In the genomic region with DNA sequence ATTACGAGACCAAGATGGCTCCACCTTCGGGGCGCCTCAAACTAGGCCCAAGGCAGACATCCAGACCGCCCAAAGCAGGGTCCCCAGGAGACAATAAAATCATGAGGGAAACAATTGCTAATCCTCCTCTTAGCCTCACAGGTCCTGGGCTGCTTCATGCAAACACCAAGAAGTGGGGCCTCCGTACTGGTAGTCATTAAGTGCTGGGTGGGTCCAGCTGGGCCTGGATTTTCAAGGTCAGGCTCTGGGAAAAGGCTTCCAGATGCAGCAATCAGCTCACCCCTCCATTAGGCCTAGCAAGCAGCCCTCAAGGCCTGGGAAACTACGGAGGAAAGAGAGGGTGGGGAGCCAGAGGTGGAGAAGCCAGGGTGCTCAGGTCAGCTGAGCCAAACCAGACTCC, we compare ENCODE assay signal across 17 cellular contexts. TPM values are rescaled to one million over a fixed set of nuclear protein-coding genes. Genes with fewer than 3 reads are reported as not detected.
DNase-seq lines count a peak whose midpoint lies in the region; ATAC-seq and TF ChIP-seq lines count a peak whose summit lies in the region.
"Had no signal": no experiment of that assay in that cellular context is flagged by ENCODE, and none has a peak within 500 bp of the region (broad histone marks: within the 10 kb centered on the region; RNA-seq: fewer than 3 reads in every experiment).

No MANE protein-coding gene starts in this region.

- no peaks in the 10 kb centered on the region for H4K20me1 ChIP-seq in SK-N-SH (ENCODE audit: insufficient read depth)

- no peak for TF ChIP-seq EP300 in SK-N-SH (IDR thresholded peaks at IDR 0.05; ENCODE audit: borderline replicate concordance in 1 of 2, low read depth in 1 of 2, low read length in 1 of 2)

- H3K4me1 Mint-ChIP-seq in chondrocyte (ENCODE audit: low read depth) (peaks cover 54% of the 10 kb centered on the region), naive B cell (peaks cover 60 to 87% (median 73%) of the 10 kb centered on the region in 3 donors)

- H3K9me3 ChIP-seq in SK-N-SH (no peaks in the 10 kb centered on the region), thyroid gland (no peaks in the 10 kb centered on the region)

- TF ChIP-seq RAD21 in SK-N-SH (IDR thresholded peaks at IDR 0.05; ENCODE audit: low read length) = no peak

- ATAC-seq in SK-N-SH treated with all-trans-retinoic acid at 6 μM for 48 hours (no peak), naive B cell (ENCODE audit: low read depth in 2 of 2) (no peak)
- ATAC-seq: K562; stimulated activated naive CD8-positive, alpha-beta T cell treated with anti-CD3 and anti-CD28 coated beads, Interleukin-15, amount 100 ng/mL, for 72 hours had no signal

- intact Hi-C loops in thyroid gland (cut with DNase I) = loop anchor here (5.0 kb wide), 1 partner anchor 96 kb away; a partner anchor contains a TSS

- TF ChIP-seq CTCF in SK-N-SH (IDR thresholded peaks at IDR 0.05) = no peak
- no peak for TF ChIP-seq CTCF in chondrocyte (IDR thresholded peaks at IDR 0.05)
- no peak for TF ChIP-seq CTCF in thyroid gland (IDR thresholded peaks at IDR 0.05)

- H3K27ac ChIP-seq in SK-N-SH (ENCODE audit: low read depth in 2 of 2, low read length in 1 of 2) (no peak overlapping the region), thyroid gland (peak overlapping the region in 2 of 3 donors; percentile 54 to 83)

- H3K27me3 ChIP-seq in SK-N-SH (ENCODE audit: insufficient read depth) (no peaks in the 10 kb centered on the region), thyroid gland (no peaks in the 10 kb centered on the region)

- H3K4me2 ChIP-seq in SK-N-SH = no peak overlapping the region

- peaks cover 13 to 14% of the 10 kb centered on the region in 2 experiments for H3K36me3 ChIP-seq in SK-N-SH (replicated peaks in 1 of 2; ENCODE audit: control insufficient read depth in 1 of 2, insufficient read depth in 2 of 2, low read length in 1 of 2)
- H3K36me3 ChIP-seq in thyroid gland = no peaks in the 10 kb centered on the region

- H3K9ac ChIP-seq in SK-N-SH = no peak overlapping the region

- H3K9me3 Mint-ChIP-seq in chondrocyte (ENCODE audit: low read depth) = no peaks in the 10 kb centered on the region
- H3K9me3 Mint-ChIP-seq in naive B cell = no peaks in the 10 kb centered on the region
- H3K9me3 Mint-ChIP-seq: activated CD4-positive, alpha-beta memory T cell treated with anti-CD3 and anti-CD28 coated beads, Interleukin-2, amount 10 ng/mL, durations not matched to agents 7 days and 5 days; stimulated activated naive CD8-positive, alpha-beta T cell treated with anti-CD3 and anti-CD28 coated beads, Interleukin-15, amount 100 ng/mL, for 72 hours; T-helper 2 cell treated with Interferon-gamma antibody and Interleukin-4, amounts not matched to agents 5 μg/mL and 100 μg/mL, for 36 hours had no signal

- DNase-seq in SK-N-SH (peak; percentile 42), chondrocyte (ENCODE audit: low spot score) (no peak), naive B cell (no peak), thyroid gland (no peak), NCI-H2227 (lab: John Stamatoyannopoulos, UW; ENCODE audit: unreplicated experiment) (no peak), 8988T (no peak), midbrain (lab: John Stamatoyannopoulos, UW) (no peak)
- DNase-seq: activated CD4-positive, alpha-beta memory T cell treated with anti-CD3 and anti-CD28 coated beads, Interleukin-2, amount 10 ng/mL, durations not matched to agents 7 days and 5 days; activated gamma-delta T cell treated with Interleukin-2 at 50 U/mL for 16 hours; central memory CD4-positive, alpha-beta T cell; GOT3; mesendoderm; RPMI8226; stimulated activated naive CD8-positive, alpha-beta T cell treated with anti-CD3 and anti-CD28 coated beads, Interleukin-15, amount 100 ng/mL, for 72 hours had no signal

- POLR2A ChIA-PET in SK-N-SH (lab: Yijun Ruan, JAX) = no interaction called here

- H3K79me2 ChIP-seq in SK-N-SH (ENCODE audit: insufficient read depth) = no peaks in the 10 kb centered on the region

- WGBS in SK-N-SH (ENCODE audit: low lambda C conversion rate) = 91% methylated on average over 3 of the region's 6 CpGs
- 87 to 88% methylated on average over 6 of the region's 6 CpGs for WGBS in thyroid gland, 2 donors

- TF ChIP-seq POLR2A in thyroid gland (IDR thresholded peaks at IDR 0.05) = no peak

- H3K4me1 ChIP-seq in SK-N-SH (ENCODE audit: control insufficient read depth in 1 of 2, insufficient read depth in 2 of 2, low read depth in 1 of 2, low read length in 1 of 2) (peaks cover 6 to 9% of the 10 kb centered on the region in 2 experiments; a peak in 2 of 4 replicates), thyroid gland (peaks cover 32 to 61% of the 10 kb centered on the region in 2 donors)

- CTCF ChIA-PET in SK-N-SH (lab: Yijun Ruan, JAX) = interaction anchor here (0.8 to 3.0 kb wide), 4 partner anchors 12 to 131 kb away, joined by 3 to 17 read pairs (median 3); no protein-coding TSS in a partner anchor

- no peak overlapping the region for H3K4me3 ChIP-seq in SK-N-SH (ENCODE audit: low read depth in 2 of 2, low read length in 1 of 2)
- no peak overlapping the region for H3K4me3 ChIP-seq in thyroid gland (replicated peaks in 1 of 3)
- H3K4me3 ChIP-seq: K562 had no signal

- H3K9me2 ChIP-seq in SK-N-SH = no peaks in the 10 kb centered on the region

- H2AFZ ChIP-seq in SK-N-SH (ENCODE audit: low read depth) = no peak overlapping the region

- H3K36me3 Mint-ChIP-seq in chondrocyte (ENCODE audit: low read depth) (peaks cover 7% of the 10 kb centered on the region), naive B cell (peaks cover 0 to 5% of the 10 kb centered on the region in 2 donors)

- H3K27me3 Mint-ChIP-seq in chondrocyte (ENCODE audit: low read depth) (no peaks in the 10 kb centered on the region), naive B cell (no peaks in the 10 kb centered on the region)
- H3K27me3 Mint-ChIP-seq: activated CD4-positive, alpha-beta memory T cell treated with anti-CD3 and anti-CD28 coated beads, Interleukin-2, amount 10 ng/mL, durations not matched to agents 7 days and 5 days; stimulated activated naive CD8-positive, alpha-beta T cell treated with anti-CD3 and anti-CD28 coated beads, Interleukin-15, amount 100 ng/mL, for 72 hours had no signal

- H3K4me3 Mint-ChIP-seq in chondrocyte (ENCODE audit: unreplicated experiment) (peak overlapping the region; percentile 60), naive B cell (peak overlapping the region in 2 of 8 donors; percentile 26 to 30)
- H3K4me3 Mint-ChIP-seq: activated CD4-positive, alpha-beta memory T cell treated with anti-CD3 and anti-CD28 coated beads, Interleukin-2, amount 10 ng/mL, durations not matched to agents 7 days and 5 days; T-helper 2 cell treated with Interferon-gamma antibody and Interleukin-4, amounts not matched to agents 5 μg/mL and 100 μg/mL, for 36 hours had no signal

- peaks cover 7% of the 10 kb centered on the region for H3F3A ChIP-seq in SK-N-SH (replicated peaks; ENCODE audit: insufficient read depth)

- H3K27ac Mint-ChIP-seq in chondrocyte (ENCODE audit: unreplicated experiment) (peak overlapping the region; percentile 68), naive B cell (peak overlapping the region; percentile 88 to 98 (median 96))

TF ChIP-seq in SK-N-SH, 30 proteins besides CTCF, POLR2A, EP300 and RAD21:
- TF ChIP-seq, protein P1, sequence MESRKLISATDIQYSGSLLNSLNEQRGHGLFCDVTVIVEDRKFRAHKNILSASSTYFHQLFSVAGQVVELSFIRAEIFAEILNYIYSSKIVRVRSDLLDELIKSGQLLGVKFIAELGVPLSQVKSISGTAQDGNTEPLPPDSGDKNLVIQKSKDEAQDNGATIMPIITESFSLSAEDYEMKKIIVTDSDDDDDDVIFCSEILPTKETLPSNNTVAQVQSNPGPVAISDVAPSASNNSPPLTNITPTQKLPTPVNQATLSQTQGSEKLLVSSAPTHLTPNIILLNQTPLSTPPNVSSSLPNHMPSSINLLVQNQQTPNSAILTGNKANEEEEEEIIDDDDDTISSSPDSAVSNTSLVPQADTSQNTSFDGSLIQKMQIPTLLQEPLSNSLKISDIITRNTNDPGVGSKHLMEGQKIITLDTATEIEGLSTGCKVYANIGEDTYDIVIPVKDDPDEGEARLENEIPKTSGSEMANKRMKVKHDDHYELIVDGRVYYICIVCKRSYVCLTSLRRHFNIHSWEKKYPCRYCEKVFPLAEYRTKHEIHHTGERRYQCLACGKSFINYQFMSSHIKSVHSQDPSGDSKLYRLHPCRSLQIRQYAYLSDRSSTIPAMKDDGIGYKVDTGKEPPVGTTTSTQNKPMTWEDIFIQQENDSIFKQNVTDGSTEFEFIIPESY (IDR thresholded peaks at IDR 0.05; ENCODE audit: borderline replicate concordance, low read depth) = no peak

TF ChIP-seq in SK-N-SH treated with all-trans-retinoic acid at 6 μM for 48 hours, 23 proteins besides CTCF, POLR2A, EP300 and RAD21:
- no peak for TF ChIP-seq CSDC2 (CRISPR knock-in tag; IDR thresholded peaks at IDR 0.05)
- no peak for TF ChIP-seq ISL1 (CRISPR knock-in tag; IDR thresholded peaks at IDR 0.05)
- TF ChIP-seq SNAI2 (CRISPR knock-in tag; IDR thresholded peaks at IDR 0.05) = no peak
- TF ChIP-seq ZNF565 (CRISPR knock-in tag; conservative IDR thresholded peaks at IDR 0.05; ENCODE audit: low read depth) = no peak
- TF ChIP-seq ZNF70 (CRISPR knock-in tag; IDR thresholded peaks at IDR 0.05) = no peak
- TF ChIP-seq, protein P2, sequence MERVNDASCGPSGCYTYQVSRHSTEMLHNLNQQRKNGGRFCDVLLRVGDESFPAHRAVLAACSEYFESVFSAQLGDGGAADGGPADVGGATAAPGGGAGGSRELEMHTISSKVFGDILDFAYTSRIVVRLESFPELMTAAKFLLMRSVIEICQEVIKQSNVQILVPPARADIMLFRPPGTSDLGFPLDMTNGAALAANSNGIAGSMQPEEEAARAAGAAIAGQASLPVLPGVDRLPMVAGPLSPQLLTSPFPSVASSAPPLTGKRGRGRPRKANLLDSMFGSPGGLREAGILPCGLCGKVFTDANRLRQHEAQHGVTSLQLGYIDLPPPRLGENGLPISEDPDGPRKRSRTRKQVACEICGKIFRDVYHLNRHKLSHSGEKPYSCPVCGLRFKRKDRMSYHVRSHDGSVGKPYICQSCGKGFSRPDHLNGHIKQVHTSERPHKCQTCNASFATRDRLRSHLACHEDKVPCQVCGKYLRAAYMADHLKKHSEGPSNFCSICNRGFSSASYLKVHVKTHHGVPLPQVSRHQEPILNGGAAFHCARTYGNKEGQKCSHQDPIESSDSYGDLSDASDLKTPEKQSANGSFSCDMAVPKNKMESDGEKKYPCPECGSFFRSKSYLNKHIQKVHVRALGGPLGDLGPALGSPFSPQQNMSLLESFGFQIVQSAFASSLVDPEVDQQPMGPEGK (CRISPR knock-in tag; IDR thresholded peaks at IDR 0.05; ENCODE audit: borderline replicate concordance) = no peak
- no peak for TF ChIP-seq TOX (CRISPR knock-in tag; IDR thresholded peaks at IDR 0.05; ENCODE audit: borderline replicate concordance)
- TF ChIP-seq ZC3H10 (CRISPR knock-in tag; IDR thresholded peaks at IDR 0.05) = no peak
- TF ChIP-seq BACH2 (CRISPR knock-in tag; IDR thresholded peaks at IDR 0.05; ENCODE audit: borderline replicate concordance) = no peak

RNA-seq across cellular contexts. Expression of a gene that starts 0.6 kb away (rescaled TPM):
- polyA plus RNA-seq in SK-N-SH (2012; rRNA removed) (0.08 and 0.10 TPM in 2 replicates), naive B cell (ENCODE audit: low read depth in 6 of 6) (under 1 TPM in 5 of 6 donors, not detected in 1; 0.37 to 0.91 (median 0.48) TPM)
- polyA plus RNA-seq in SK-N-SH (2012; cell fraction: cytosol; rRNA removed) = 0.12 and 0.14 TPM in 2 replicates
- polyA plus RNA-seq in SK-N-SH (2012; cell fraction: nucleus; rRNA removed) = 0.08 and 0.09 TPM in 2 replicates
- total RNA-seq in chondrocyte (2.8 to 3.9 TPM (median 2.9 TPM) in 3 replicates), thyroid gland (1 to 10 TPM in 3 of 4 donors, under 1 TPM in 1; 0.92 to 3.8 (median 2.3) TPM)
- total RNA-seq: K562 had no signal
- polyA plus RNA-seq: K562 had no signal

Comparison
In these comparisons a context has a peak if more than half of its experiments do, and no peak if none do; other contexts are left out.
1. H3K27ac ChIP-seq: peak in thyroid gland (2 of 3); none in SK-N-SH (0 of 2).